Comparison of ENCODE assay signal across 11 cellular contexts in genomic region chr12:57152408-57153038, GRCh38. TPM values are rescaled to one million over a fixed set of nuclear protein-coding genes. Genes with fewer than 3 reads are reported as not detected.
DNase-seq lines count a peak whose midpoint lies in the region; ATAC-seq and TF ChIP-seq lines count a peak whose summit lies in the region.
"Had no signal": no experiment of that assay in that cellular context is flagged by ENCODE, and none has a peak within 500 bp of the region (broad histone marks: within the 10 kb centered on the region; RNA-seq: fewer than 3 reads in every experiment).

No MANE protein-coding gene starts in this region.

- no peaks in the 10 kb centered on the region for H3K79me2 ChIP-seq in MM.1S (ENCODE audit: low read length)
- H3K79me2 ChIP-seq: parathyroid adenoma had no signal

- intact Hi-C loops in prostate gland (cut with DNase I): no loop called here

- H3K4me2 ChIP-seq in MM.1S (ENCODE audit: low read depth, low read length): no peak overlapping the region

- H3K36me3 ChIP-seq in adipocyte (ENCODE audit: control insufficient read depth, insufficient read depth, low read length, severe bottlenecking) (peaks cover 69% of the 10 kb centered on the region), prostate gland (peaks cover 0 to 12% of the 10 kb centered on the region in 2 donors), MM.1S (replicated peaks; ENCODE audit: insufficient read depth, low read length) (no peaks in the 10 kb centered on the region)

- no peak for TF ChIP-seq POLR2A in prostate gland (IDR thresholded peaks at IDR 0.05)

- TF ChIP-seq CTCF in fibroblast of pulmonary artery (IDR thresholded peaks at IDR 0.05; ENCODE audit: low read length, missing control alignments) (no peak), prostate gland (IDR thresholded peaks at IDR 0.05) (no peak), MM.1S (IDR thresholded peaks at IDR 0.05; ENCODE audit: low read length) (no peak), GM10266 (IDR thresholded peaks at IDR 0.05; ENCODE audit: control insufficient read depth, insufficient read depth, low read depth, missing control alignments) (no peak)

- peaks cover 97% of the 10 kb centered on the region for H3K4me1 ChIP-seq in adipocyte (ENCODE audit: control insufficient read depth, insufficient read depth, low read length)
- peaks cover 4% of the 10 kb centered on the region for H3K4me1 ChIP-seq in prostate gland (replicated peaks)
- H3K4me1 ChIP-seq in MM.1S (ENCODE audit: low read length): no peaks in the 10 kb centered on the region
- H3K4me1 ChIP-seq: parathyroid adenoma had no signal

- H3F3A ChIP-seq in MM.1S (ENCODE audit: insufficient read depth, low read length): no peaks in the 10 kb centered on the region

- no peak for ATAC-seq in HG03457 (IDR thresholded peaks at IDR 0.05; ENCODE audit: unreplicated experiment)
- ATAC-seq: GM12878 had no signal

- H3K9me3 ChIP-seq in adipocyte (ENCODE audit: control insufficient read depth, low read length) (no peaks in the 10 kb centered on the region), prostate gland (no peaks in the 10 kb centered on the region), MM.1S (replicated peaks; ENCODE audit: insufficient read depth, low read length) (no peaks in the 10 kb centered on the region)

- H3K4me3 ChIP-seq in adipocyte (ENCODE audit: low read length) (peak overlapping the region; percentile 36), fibroblast of pulmonary artery (replicated peaks; ENCODE audit: low read depth, low read length) (no peak overlapping the region), prostate gland (no peak overlapping the region), MM.1S (ENCODE audit: low read length) (no peak overlapping the region)
- H3K4me3 ChIP-seq: GM12878 had no signal

- no peaks in the 10 kb centered on the region for H3K9me2 ChIP-seq in MM.1S (replicated peaks; ENCODE audit: insufficient read depth, low read length)

- WGBS in prostate gland: 35% methylated on average over 7 of the region's 7 CpGs

- no peaks in the 10 kb centered on the region for H4K20me1 ChIP-seq in MM.1S (ENCODE audit: insufficient read depth, low read length)

- DNase-seq in AG08395 (ENCODE audit: low spot score): peak; percentile 65
- peak; percentile 61 for DNase-seq in adipocyte (ENCODE audit: low read depth)
- peak; percentile 63 for DNase-seq in fibroblast of pulmonary artery (ENCODE audit: low read depth)
- DNase-seq in prostate gland (ENCODE audit: low spot score): no peak
- no peak for DNase-seq in MM.1S
- DNase-seq in DMS153 (lab: John Stamatoyannopoulos, UW): no peak
- DNase-seq in GM10266 (ENCODE audit: extremely low spot score): no peak
- DNase-seq: RPMI8226 had no signal

- H3K27ac ChIP-seq in prostate gland (peak overlapping the region; percentile 64 to 76), MM.1S (ENCODE audit: low read length) (no peak overlapping the region)
- H3K27ac ChIP-seq: parathyroid adenoma had no signal

- peak overlapping the region; percentile 91 for H3K9ac ChIP-seq in adipocyte (ENCODE audit: low read length)
- no peak overlapping the region for H3K9ac ChIP-seq in MM.1S (ENCODE audit: low read length)
- H3K9ac ChIP-seq: parathyroid adenoma had no signal

- no peaks in the 10 kb centered on the region for H3K27me3 ChIP-seq in adipocyte (replicated peaks; ENCODE audit: control insufficient read depth, insufficient read depth, low read length)
- no peaks in the 10 kb centered on the region for H3K27me3 ChIP-seq in prostate gland (replicated peaks; ENCODE audit: insufficient read depth)
- H3K27me3 ChIP-seq in MM.1S (replicated peaks; ENCODE audit: insufficient read depth, low read length): no peaks in the 10 kb centered on the region

- no peak overlapping the region for H2AFZ ChIP-seq in MM.1S (ENCODE audit: low read length)
- H2AFZ ChIP-seq: parathyroid adenoma had no signal

RNA-seq across cellular contexts. Expression of gene LRP1-AS, which starts 5.1 kb away (rescaled TPM):
- total RNA-seq in prostate gland: not detected
- total RNA-seq: GM12878 had no signal

RNA-seq across cellular contexts. Expression of gene LRP1, which starts 24.2 kb away (rescaled TPM):
- 100 to 1,000 TPM in 1 of 2 donors, 10 to 100 TPM in 1; 53.5 to 198 TPM for total RNA-seq in prostate gland

RNA-seq across cellular contexts. Expression of gene STAT6, which starts 41.4 kb away (rescaled TPM):
- total RNA-seq in prostate gland: 100 to 1,000 TPM; 124 to 237 TPM

Comparison
In these comparisons a context has a peak if more than half of its experiments do, and no peak if none do; other contexts are left out.
1. DNase-seq: peak in AG08395 (single experiment), adipocyte (single experiment) and fibroblast of pulmonary artery (single experiment); none in prostate gland (single experiment), MM.1S (single experiment), DMS153 (single experiment) and GM10266 (single experiment).